ENCODE assay signal across 8 cellular contexts in genomic region chr1:234987415-234988159, GRCh38.
DNase-seq lines count a peak whose midpoint lies in the region; ATAC-seq and TF ChIP-seq lines count a peak whose summit lies in the region.

No MANE protein-coding gene starts in this region.

- H3K36me3 ChIP-seq in PC-3 (ENCODE audit: low read depth, low read length) (no peaks in the 10 kb centered on the region), mesodermal cell (ENCODE audit: control insufficient read depth, insufficient read depth, low read length) (no peaks in the 10 kb centered on the region), urinary bladder (ENCODE audit: insufficient read depth) (no peaks in the 10 kb centered on the region)

- DNase-seq in EL (peak; percentile 93), PC-3 (peak; percentile 72), dorsolateral prefrontal cortex (no peak), COLO668 (lab: John Stamatoyannopoulos, UW; ENCODE audit: unreplicated experiment) (no peak), NCI-H1417 (lab: John Stamatoyannopoulos, UW) (no peak)

- no peaks in the 10 kb centered on the region for H3F3A ChIP-seq in PC-3 (ENCODE audit: low read length, unreplicated experiment)

- no peaks in the 10 kb centered on the region for H3K79me2 ChIP-seq in PC-3 (ENCODE audit: low read length)

- H3K4me2 ChIP-seq in PC-3 (ENCODE audit: low read length) = peak overlapping the region; percentile 32; the same call in 1 of the 2 replicates

- H2AFZ ChIP-seq in PC-3 (ENCODE audit: low read length) = peak overlapping the region; percentile 43

- POLR2A ChIA-PET in PC-3 (lab: Charles Lee; ENCODE audit: unreplicated experiment) = no interaction called here

- peak overlapping the region; percentile 51 for H3K9ac ChIP-seq in PC-3 (ENCODE audit: low read length)

- no peak for TF ChIP-seq CTCF in PC-3 (conservative IDR thresholded peaks at IDR 0.05; ENCODE audit: low read depth, low read length)
- no peak for TF ChIP-seq CTCF in dorsolateral prefrontal cortex (IDR thresholded peaks at IDR 0.05 in 54 of 56, conservative IDR thresholded peaks at IDR 0.05 in 2 of 56; ENCODE audit: low read depth in 1 of 56, partially characterized antibody in 56 of 56)

- ATAC-seq in GM21619 (IDR thresholded peaks at IDR 0.05; ENCODE audit: unreplicated experiment) (peak; percentile 67), PC-3 (peak; percentile 79)

- no TSS peak for BruUV-seq in PC-3 (replicated peaks; lab: Mats Ljungman, UMichigan)

- no peaks in the 10 kb centered on the region for H3K9me2 ChIP-seq in PC-3 (replicated peaks; ENCODE audit: low read length)

- H3K27me3 ChIP-seq in PC-3 (ENCODE audit: low read length) (no peaks in the 10 kb centered on the region), dorsolateral prefrontal cortex (no peaks in the 10 kb centered on the region)

- WGBS in mesodermal cell (ENCODE audit: insufficient coverage in 2 of 2), 2 experiments = 43 to 55% methylated on average over 8 to 11 of the region's 14 CpGs
- WGBS in urinary bladder = 33% methylated on average over 14 of the region's 14 CpGs

- H3K9me3 ChIP-seq in PC-3 (ENCODE audit: low read length) (no peaks in the 10 kb centered on the region), mesodermal cell (ENCODE audit: control insufficient read depth, low read length) (no peaks in the 10 kb centered on the region)

- H3K4me1 ChIP-seq in PC-3 (ENCODE audit: insufficient read depth, low read length) (peaks cover 32% of the 10 kb centered on the region), mesodermal cell (ENCODE audit: control insufficient read depth, insufficient read depth, low read length, poor library complexity, severe bottlenecking) (peaks cover 46% of the 10 kb centered on the region), urinary bladder (ENCODE audit: insufficient read depth) (peaks cover 1% of the 10 kb centered on the region)

- H4K20me1 ChIP-seq in PC-3 (ENCODE audit: low read length) = no peaks in the 10 kb centered on the region

- peak overlapping the region; percentile 81 for H3K27ac ChIP-seq in PC-3 (ENCODE audit: low read length)
- peak overlapping the region; percentile 49 to 95 (median 84) for H3K27ac ChIP-seq in dorsolateral prefrontal cortex
- peak overlapping the region; percentile 99 for H3K27ac ChIP-seq in mesodermal cell (ENCODE audit: low read depth, low read length, severe bottlenecking)
- H3K27ac ChIP-seq in urinary bladder (ENCODE audit: low read depth) = peak overlapping the region; percentile 81

- H3K4me3 ChIP-seq in PC-3 (ENCODE audit: low read length) (no peak overlapping the region), dorsolateral prefrontal cortex (no peak overlapping the region), mesodermal cell (ENCODE audit: extremely low read depth, insufficient read depth, low read length, poor library complexity, severe bottlenecking) (no peak overlapping the region), urinary bladder (ENCODE audit: low read depth, low read length) (no peak overlapping the region)

- CTCF ChIA-PET in PC-3 (lab: Charles Lee) = no interaction called here

- intact Hi-C loops in PC-3 (cut with micrococcal nuclease) = no loop called here
- intact Hi-C loops in dorsolateral prefrontal cortex (cut with DNase I) = no loop called here

Comparison
In these comparisons a context has a peak if more than half of its experiments do, and no peak if none do; other contexts are left out.
1. DNase-seq: peak in EL (single experiment) and PC-3 (single experiment); none in dorsolateral prefrontal cortex (0 of 10), COLO668 (single experiment) and NCI-H1417 (0 of 3).
2. Peak in every context shown above with its lines, with median percentiles within 50 percentile points of each other: H3K27ac ChIP-seq.